8 cellular contexts compared by ENCODE assay signal in the genomic region with DNA sequence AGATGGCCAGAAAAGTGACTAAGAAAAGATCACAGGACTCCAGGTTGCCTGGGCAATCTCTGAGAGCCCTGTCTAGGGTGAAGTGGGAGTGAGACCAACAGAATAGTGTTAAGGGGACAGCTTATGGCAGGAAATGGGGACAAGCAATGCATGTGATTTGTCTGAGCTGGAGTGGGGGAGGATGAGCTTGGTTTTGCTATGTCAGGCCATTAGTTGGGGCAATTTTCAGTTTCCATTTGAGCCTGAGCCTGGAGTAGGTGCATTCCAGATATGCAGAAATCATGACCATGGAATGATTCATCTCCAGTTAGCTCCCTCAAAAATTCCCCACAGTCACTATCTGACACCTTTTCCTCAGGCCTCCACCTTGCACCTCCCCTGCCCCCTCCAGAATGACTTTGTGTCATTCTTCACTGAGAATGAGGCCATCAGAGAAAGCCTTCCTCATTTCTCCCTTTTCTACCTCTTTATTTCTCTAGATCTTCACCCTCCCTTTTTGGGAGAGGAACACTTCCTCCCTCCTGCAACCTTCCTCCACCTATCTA.
A peak's percentile ranks its signal among the peaks of the same experiment; 100 is the strongest.
DNase-seq lines count a peak whose midpoint lies in the region; ATAC-seq, FAIRE-seq and TF ChIP-seq lines count a peak whose summit lies in the region.

No MANE protein-coding gene starts in this region.

- in situ Hi-C loops in KBM-7 (cut with MboI; ENCODE audit: low pct_unique_long_range_greater_than_20kb, low sequenced_read_pairs), result loop anchor here (25.0 kb wide), 1 partner anchor 740 kb away; no protein-coding TSS in a partner anchor

- H3K4me1 Mint-ChIP-seq in endothelial cell (ENCODE audit: unreplicated experiment), result no peaks in the 10 kb centered on the region

- no peak overlapping the region for H3K27ac Mint-ChIP-seq in endothelial cell (ENCODE audit: unreplicated experiment)

- H3K4me3 Mint-ChIP-seq in endothelial cell (ENCODE audit: unreplicated experiment), result no peak overlapping the region

- intact Hi-C loops in esophagus squamous epithelium (cut with DNase I), result no loop called here

- peak; percentile 63 for ATAC-seq in GM21576 (IDR thresholded peaks at IDR 0.05; ENCODE audit: unreplicated experiment)

- H3K36me3 ChIP-seq in esophagus squamous epithelium, result no peaks in the 10 kb centered on the region

- DNase-seq in GM18507 (ENCODE audit: extremely low spot score, insufficient read length, low read depth), result no peak
- DNase-seq in KBM-7, result peak; percentile 21
- DNase-seq in esophagus squamous epithelium (lab: John Stamatoyannopoulos, UW), result no peak
- DNase-seq in ecto neural progenitor cell (ENCODE audit: low spot score), result no peak
- no peak for DNase-seq in endothelial cell (ENCODE audit: low spot score)
- DNase-seq in occipital lobe (lab: John Stamatoyannopoulos, UW), result no peak
- no peak for DNase-seq in NK-92 treated with Interleukin-12 subunit alpha and Interleukin-12 subunit beta, amount 100 ng/mL, for 24 hours (lab: John Stamatoyannopoulos, UW)

- no peaks in the 10 kb centered on the region for H3K27me3 ChIP-seq in esophagus squamous epithelium

- H3K36me3 Mint-ChIP-seq in endothelial cell (ENCODE audit: low read depth, unreplicated experiment), result no peaks in the 10 kb centered on the region

- H3K4me1 ChIP-seq in esophagus squamous epithelium, result peaks cover 15 to 45% (median 30%) of the 10 kb centered on the region in 3 donors

- peak; percentile 98 for FAIRE-seq in GM18507 (lab: Jason Lieb, UNC)

- H3K4me3 ChIP-seq in esophagus squamous epithelium, result no peak overlapping the region

- H3K27me3 Mint-ChIP-seq in endothelial cell (ENCODE audit: unreplicated experiment), result no peaks in the 10 kb centered on the region

- H3K27ac ChIP-seq in esophagus squamous epithelium, result peak overlapping the region in 3 of 4 donors; percentile 53 to 79 (median 79)

- TF ChIP-seq POLR2A in esophagus squamous epithelium (IDR thresholded peaks at IDR 0.05), result no peak

- H3K9me3 ChIP-seq in esophagus squamous epithelium, result no peaks in the 10 kb centered on the region

- no peaks in the 10 kb centered on the region for H3K9me3 Mint-ChIP-seq in endothelial cell (ENCODE audit: unreplicated experiment)

- TF ChIP-seq CTCF in esophagus squamous epithelium (IDR thresholded peaks at IDR 0.05), result no peak
- TF ChIP-seq CTCF in endothelial cell (IDR thresholded peaks at IDR 0.05; ENCODE audit: unreplicated experiment), result no peak
